ENCODE assay signal across 1 cellular context in genomic region chr6:131808460-131809269, GRCh38.
TF ChIP-seq lines count a peak whose summit lies in the region.

No MANE protein-coding gene starts in this region.

TF ChIP-seq in HepG2, 621 proteins besides CTCF, POLR2A, EP300 and RAD21 (continued from another document and continues in another):
- TF ChIP-seq FUBP1 (CRISPR knock-in tag; IDR thresholded peaks at IDR 0.05; ENCODE audit: borderline replicate concordance) (no peak), TCF7 (IDR thresholded peaks at IDR 0.05; ENCODE audit: low read depth) (no peak), ZSCAN9 (CRISPR knock-in tag; IDR thresholded peaks at IDR 0.05; ENCODE audit: borderline replicate concordance) (no peak), POLR2AphosphoS5 (IDR thresholded peaks at IDR 0.05; ENCODE audit: low read depth, low read length) (no peak), YY1 (IDR thresholded peaks at IDR 0.05; ENCODE audit: insufficient read depth, insufficient replicate concordance, low read depth, low read length) (no peak), HMG20A (CRISPR knock-in tag; IDR thresholded peaks at IDR 0.05; ENCODE audit: borderline replicate concordance) (no peak), KLF13 (CRISPR knock-in tag; IDR thresholded peaks at IDR 0.05) (no peak), ZNF547 (CRISPR knock-in tag; IDR thresholded peaks at IDR 0.05) (no peak), TBX2 (CRISPR knock-in tag; IDR thresholded peaks at IDR 0.05; ENCODE audit: borderline replicate concordance) (no peak), CREM (IDR thresholded peaks at IDR 0.05) (no peak), CREM (CRISPR knock-in tag; IDR thresholded peaks at IDR 0.05) (no peak), SMYD3 (CRISPR knock-in tag; IDR thresholded peaks at IDR 0.05) (peak; percentile 11; the same call in 1 of the 2 replicates), MXI1 (IDR thresholded peaks at IDR 0.05; ENCODE audit: borderline replicate concordance, low read depth, low read length) (no peak), MEF2D (CRISPR knock-in tag; IDR thresholded peaks at IDR 0.05) (peak; percentile 63; the same call in 1 of the 2 replicates), THRA (CRISPR knock-in tag; IDR thresholded peaks at IDR 0.05; ENCODE audit: borderline replicate concordance) (no peak), CERS6 (CRISPR knock-in tag; IDR thresholded peaks at IDR 0.05) (no peak), SIN3B (IDR thresholded peaks at IDR 0.05; ENCODE audit: low read length) (no peak), AFF4 (CRISPR knock-in tag; IDR thresholded peaks at IDR 0.05) (no peak), POGZ (CRISPR knock-in tag; IDR thresholded peaks at IDR 0.05) (no peak; the same call in 1 of the 2 replicates), BRCA1 (CRISPR knock-in tag; IDR thresholded peaks at IDR 0.05) (no peak; the same call in 1 of the 2 replicates), KDM1A (CRISPR knock-in tag; IDR thresholded peaks at IDR 0.05) (peak; percentile 58; the same call in 1 of the 2 replicates), ZNF704 (CRISPR knock-in tag; IDR thresholded peaks at IDR 0.05; ENCODE audit: borderline replicate concordance) (no peak), PRPF4 (IDR thresholded peaks at IDR 0.05; ENCODE audit: low read depth, low read length, poor library complexity, severe bottlenecking) (no peak), MAFF (IDR thresholded peaks at IDR 0.05; ENCODE audit: low read depth, low read length) (no peak), KAT7 (CRISPR knock-in tag; IDR thresholded peaks at IDR 0.05; ENCODE audit: borderline replicate concordance) (no peak; the same call in 1 of the 2 replicates), HNF4A (CRISPR knock-in tag; IDR thresholded peaks at IDR 0.05) (no peak), HNF4G (IDR thresholded peaks at IDR 0.05; ENCODE audit: borderline replicate concordance, low read depth, low read length) (no peak), HNF4G (CRISPR knock-in tag; IDR thresholded peaks at IDR 0.05; ENCODE audit: borderline replicate concordance, low read depth) (no peak), HDAC6 (IDR thresholded peaks at IDR 0.05; ENCODE audit: low read depth, low read length) (no peak), ZNF234 (CRISPR knock-in tag; conservative IDR thresholded peaks at IDR 0.05) (no peak; the same call in 1 of the 2 replicates), ZSCAN20 (CRISPR knock-in tag; IDR thresholded peaks at IDR 0.05; ENCODE audit: borderline replicate concordance) (no peak), CEBPG (CRISPR knock-in tag; IDR thresholded peaks at IDR 0.05) (peak; percentile 90), ZNF788 (CRISPR knock-in tag; IDR thresholded peaks at IDR 0.05; ENCODE audit: borderline replicate concordance) (no peak), ZMYM4 (CRISPR knock-in tag; IDR thresholded peaks at IDR 0.05) (no peak), ZNF383 (CRISPR knock-in tag; IDR thresholded peaks at IDR 0.05; ENCODE audit: borderline replicate concordance) (no peak), ZNF350 (CRISPR knock-in tag; IDR thresholded peaks at IDR 0.05; ENCODE audit: borderline replicate concordance, low read depth) (no peak), NCOR1 (IDR thresholded peaks at IDR 0.05; ENCODE audit: borderline replicate concordance, low read length) (no peak), ZNF329 (CRISPR knock-in tag; IDR thresholded peaks at IDR 0.05; ENCODE audit: low read depth) (no peak), SAFB2 (CRISPR knock-in tag; IDR thresholded peaks at IDR 0.05; ENCODE audit: borderline replicate concordance, low read depth) (no peak; the same call in 1 of the 2 replicates), JARID2 (CRISPR knock-in tag; IDR thresholded peaks at IDR 0.05; ENCODE audit: insufficient replicate concordance) (no peak), ZNF7 (CRISPR knock-in tag; IDR thresholded peaks at IDR 0.05) (no peak)
- TF ChIP-seq, protein P1, sequence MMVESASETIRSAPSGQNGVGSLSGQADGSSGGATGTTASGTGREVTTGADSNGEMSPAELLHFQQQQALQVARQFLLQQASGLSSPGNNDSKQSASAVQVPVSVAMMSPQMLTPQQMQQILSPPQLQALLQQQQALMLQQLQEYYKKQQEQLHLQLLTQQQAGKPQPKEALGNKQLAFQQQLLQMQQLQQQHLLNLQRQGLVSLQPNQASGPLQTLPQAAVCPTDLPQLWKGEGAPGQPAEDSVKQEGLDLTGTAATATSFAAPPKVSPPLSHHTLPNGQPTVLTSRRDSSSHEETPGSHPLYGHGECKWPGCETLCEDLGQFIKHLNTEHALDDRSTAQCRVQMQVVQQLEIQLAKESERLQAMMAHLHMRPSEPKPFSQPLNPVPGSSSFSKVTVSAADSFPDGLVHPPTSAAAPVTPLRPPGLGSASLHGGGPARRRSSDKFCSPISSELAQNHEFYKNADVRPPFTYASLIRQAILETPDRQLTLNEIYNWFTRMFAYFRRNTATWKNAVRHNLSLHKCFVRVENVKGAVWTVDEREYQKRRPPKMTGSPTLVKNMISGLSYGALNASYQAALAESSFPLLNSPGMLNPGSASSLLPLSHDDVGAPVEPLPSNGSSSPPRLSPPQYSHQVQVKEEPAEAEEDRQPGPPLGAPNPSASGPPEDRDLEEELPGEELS (CRISPR knock-in tag; IDR thresholded peaks at IDR 0.05): no peak
- TF ChIP-seq, protein P2, sequence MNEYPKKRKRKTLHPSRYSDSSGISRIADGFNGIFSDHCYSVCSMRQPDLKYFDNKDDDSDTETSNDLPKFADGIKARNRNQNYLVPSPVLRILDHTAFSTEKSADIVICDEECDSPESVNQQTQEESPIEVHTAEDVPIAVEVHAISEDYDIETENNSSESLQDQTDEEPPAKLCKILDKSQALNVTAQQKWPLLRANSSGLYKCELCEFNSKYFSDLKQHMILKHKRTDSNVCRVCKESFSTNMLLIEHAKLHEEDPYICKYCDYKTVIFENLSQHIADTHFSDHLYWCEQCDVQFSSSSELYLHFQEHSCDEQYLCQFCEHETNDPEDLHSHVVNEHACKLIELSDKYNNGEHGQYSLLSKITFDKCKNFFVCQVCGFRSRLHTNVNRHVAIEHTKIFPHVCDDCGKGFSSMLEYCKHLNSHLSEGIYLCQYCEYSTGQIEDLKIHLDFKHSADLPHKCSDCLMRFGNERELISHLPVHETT (CRISPR knock-in tag; conservative IDR thresholded peaks at IDR 0.05): no peak
- TF ChIP-seq, protein P3, sequence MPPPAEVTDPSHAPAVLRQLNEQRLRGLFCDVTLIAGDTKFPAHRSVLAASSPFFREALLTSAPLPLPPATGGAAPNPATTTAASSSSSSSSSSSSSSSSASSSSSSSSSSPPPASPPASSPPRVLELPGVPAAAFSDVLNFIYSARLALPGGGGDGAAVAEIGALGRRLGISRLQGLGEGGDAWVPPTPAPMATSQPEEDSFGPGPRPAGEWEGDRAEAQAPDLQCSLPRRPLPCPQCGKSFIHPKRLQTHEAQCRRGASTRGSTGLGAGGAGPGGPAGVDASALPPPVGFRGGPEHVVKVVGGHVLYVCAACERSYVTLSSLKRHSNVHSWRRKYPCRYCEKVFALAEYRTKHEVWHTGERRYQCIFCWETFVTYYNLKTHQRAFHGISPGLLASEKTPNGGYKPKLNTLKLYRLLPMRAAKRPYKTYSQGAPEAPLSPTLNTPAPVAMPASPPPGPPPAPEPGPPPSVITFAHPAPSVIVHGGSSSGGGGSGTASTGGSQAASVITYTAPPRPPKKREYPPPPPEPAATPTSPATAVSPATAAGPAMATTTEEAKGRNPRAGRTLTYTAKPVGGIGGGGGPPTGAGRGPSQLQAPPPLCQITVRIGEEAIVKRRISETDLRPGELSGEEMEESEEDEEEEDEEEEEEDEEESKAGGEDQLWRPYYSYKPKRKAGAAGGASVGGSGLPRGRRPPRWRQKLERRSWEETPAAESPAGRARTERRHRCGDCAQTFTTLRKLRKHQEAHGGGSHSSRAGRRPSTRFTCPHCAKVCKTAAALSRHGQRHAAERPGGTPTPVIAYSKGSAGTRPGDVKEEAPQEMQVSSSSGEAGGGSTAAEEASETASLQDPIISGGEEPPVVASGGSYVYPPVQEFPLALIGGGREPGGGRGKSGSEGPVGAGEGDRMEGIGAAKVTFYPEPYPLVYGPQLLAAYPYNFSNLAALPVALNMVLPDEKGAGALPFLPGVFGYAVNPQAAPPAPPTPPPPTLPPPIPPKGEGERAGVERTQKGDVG (CRISPR knock-in tag; IDR thresholded peaks at IDR 0.05; ENCODE audit: borderline replicate concordance): no peak; the same call in 1 of the 2 replicates
- TF ChIP-seq, protein P4, sequence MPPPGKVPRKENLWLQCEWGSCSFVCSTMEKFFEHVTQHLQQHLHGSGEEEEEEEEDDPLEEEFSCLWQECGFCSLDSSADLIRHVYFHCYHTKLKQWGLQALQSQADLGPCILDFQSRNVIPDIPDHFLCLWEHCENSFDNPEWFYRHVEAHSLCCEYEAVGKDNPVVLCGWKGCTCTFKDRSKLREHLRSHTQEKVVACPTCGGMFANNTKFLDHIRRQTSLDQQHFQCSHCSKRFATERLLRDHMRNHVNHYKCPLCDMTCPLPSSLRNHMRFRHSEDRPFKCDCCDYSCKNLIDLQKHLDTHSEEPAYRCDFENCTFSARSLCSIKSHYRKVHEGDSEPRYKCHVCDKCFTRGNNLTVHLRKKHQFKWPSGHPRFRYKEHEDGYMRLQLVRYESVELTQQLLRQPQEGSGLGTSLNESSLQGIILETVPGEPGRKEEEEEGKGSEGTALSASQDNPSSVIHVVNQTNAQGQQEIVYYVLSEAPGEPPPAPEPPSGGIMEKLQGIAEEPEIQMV (CRISPR knock-in tag; IDR thresholded peaks at IDR 0.05; ENCODE audit: low read depth): no peak
- TF ChIP-seq, protein P5, sequence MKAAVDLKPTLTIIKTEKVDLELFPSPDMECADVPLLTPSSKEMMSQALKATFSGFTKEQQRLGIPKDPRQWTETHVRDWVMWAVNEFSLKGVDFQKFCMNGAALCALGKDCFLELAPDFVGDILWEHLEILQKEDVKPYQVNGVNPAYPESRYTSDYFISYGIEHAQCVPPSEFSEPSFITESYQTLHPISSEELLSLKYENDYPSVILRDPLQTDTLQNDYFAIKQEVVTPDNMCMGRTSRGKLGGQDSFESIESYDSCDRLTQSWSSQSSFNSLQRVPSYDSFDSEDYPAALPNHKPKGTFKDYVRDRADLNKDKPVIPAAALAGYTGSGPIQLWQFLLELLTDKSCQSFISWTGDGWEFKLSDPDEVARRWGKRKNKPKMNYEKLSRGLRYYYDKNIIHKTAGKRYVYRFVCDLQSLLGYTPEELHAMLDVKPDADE (CRISPR knock-in tag; IDR thresholded peaks at IDR 0.05): no peak
